25 cellular contexts compared by ENCODE assay signal in the genomic region with DNA sequence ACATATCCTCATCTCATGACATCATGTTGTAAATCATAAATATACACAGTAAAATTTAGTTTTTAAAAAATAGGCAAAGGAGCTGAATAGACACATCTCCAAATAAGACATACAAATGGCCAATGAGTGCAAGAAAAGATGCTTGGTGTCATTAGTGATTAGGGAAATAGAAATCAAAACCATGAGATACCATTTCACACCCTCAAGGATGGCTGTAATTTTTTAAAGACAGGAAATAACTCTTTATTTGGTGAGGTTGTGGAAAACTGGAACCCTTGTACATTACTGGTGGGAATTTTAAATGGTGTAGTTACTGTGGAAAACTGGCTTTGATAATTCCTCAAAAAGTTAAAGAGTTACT.
"Had no signal": no experiment of that assay in that cellular context is flagged by ENCODE, and none has a peak within 500 bp of the region (broad histone marks: within the 10 kb centered on the region; RNA-seq: fewer than 3 reads in every experiment).

No MANE protein-coding gene starts in this region.

- H3K36me3 ChIP-seq: breast epithelium had no signal

- ATAC-seq: activated CD8-positive, alpha-beta memory T cell treated with anti-CD3 and anti-CD28 coated beads, Interleukin-2, amount 10 ng/mL, durations not matched to agents 7 days and 5 days; PC-3; T-cell had no signal

- H3K27me3 ChIP-seq: breast epithelium had no signal

- DNase-seq: activated B cell treated with CpG ODN at 0.5 μM for 24 hours; activated CD4-positive, alpha-beta T cell treated with anti-CD3 and anti-CD28 coated beads for 1 hour; activated CD4-positive, alpha-beta T cell treated with anti-CD3 and anti-CD28 coated beads, Interleukin-2, amount 10 ng/mL, durations not matched to agents 24 days and 14 days; activated CD4-positive, alpha-beta T cell treated with anti-CD3 and anti-CD28 coated beads, Interleukin-2, amount 50 U/mL, for 48 hours; activated CD8-positive, alpha-beta memory T cell treated with anti-CD3 and anti-CD28 coated beads, Interleukin-2, amount 10 ng/mL, durations not matched to agents 7 days and 5 days; activated effector memory CD4-positive, alpha-beta T cell treated with Interleukin-2 at 50 U/mL for 16 hours; activated naive CD4-positive, alpha-beta T cell; activated T-cell treated with anti-CD3 and anti-CD28 coated beads, Interleukin-2, amount 50 U/mL, for 24 hours; aorta; caudate nucleus; NCI-H1092; NCI-H1417 treated with DMSO at 0.1 percent for 48 hours; NCI-H1694; NCI-H2029; NCI-H345; NCI-H510A; NCI-H69; PC-3; SHP77; T-cell; T-helper 2 cell; T1000 had no signal

- H3K27ac ChIP-seq: breast epithelium had no signal

- H3K4me3 Mint-ChIP-seq: activated B cell treated with CpG ODN at 0.5 μM for 24 hours; activated CD4-positive, alpha-beta T cell treated with anti-CD3 and anti-CD28 coated beads, Interleukin-2, amount 10 ng/mL, durations not matched to agents 24 days and 14 days; activated CD8-positive, alpha-beta memory T cell treated with anti-CD3 and anti-CD28 coated beads, Interleukin-2, amount 10 ng/mL, durations not matched to agents 7 days and 5 days; activated naive CD4-positive, alpha-beta T cell treated with anti-CD3 and anti-CD28 coated beads, Interleukin-2, amount 50 U/mL, for 24 hours; activated T-cell treated with anti-CD3 and anti-CD28 coated beads, Interleukin-2, amount 50 U/mL, for 24 hours; activated T-helper 1 cell treated with anti-CD3 and anti-CD28 coated beads, Interleukin-12 subunit alpha, Interleukin-12 subunit beta, Interleukin-2, Interleukin-4 antibody, amounts not matched to agents 30 ng/mL and 10 ng/mL and 1 ng/mL, durations not matched to agents 14 hours and 24 hours and 36 hours; T-cell had no signal

- H3K4me3 ChIP-seq: breast epithelium had no signal

- H3K27ac Mint-ChIP-seq: activated B cell treated with CpG ODN at 0.5 μM for 24 hours; activated CD4-positive, alpha-beta T cell treated with anti-CD3 and anti-CD28 coated beads, Interleukin-2, amount 10 ng/mL, durations not matched to agents 24 days and 14 days; activated CD8-positive, alpha-beta memory T cell treated with anti-CD3 and anti-CD28 coated beads, Interleukin-2, amount 10 ng/mL, durations not matched to agents 7 days and 5 days; activated naive CD4-positive, alpha-beta T cell treated with anti-CD3 and anti-CD28 coated beads, Interleukin-2, amount 50 U/mL, for 24 hours; activated T-cell treated with anti-CD3 and anti-CD28 coated beads, Interleukin-2, amount 50 U/mL, for 24 hours; activated T-helper 1 cell treated with anti-CD3 and anti-CD28 coated beads, Interleukin-12 subunit alpha, Interleukin-12 subunit beta, Interleukin-2, Interleukin-4 antibody, amounts not matched to agents 30 ng/mL and 10 ng/mL and 1 ng/mL, durations not matched to agents 14 hours and 24 hours and 36 hours; T-cell had no signal

- H3K9me3 Mint-ChIP-seq: activated B cell treated with CpG ODN at 0.5 μM for 24 hours; activated CD4-positive, alpha-beta T cell treated with anti-CD3 and anti-CD28 coated beads, Interleukin-2, amount 10 ng/mL, durations not matched to agents 24 days and 14 days; T-cell had no signal

- H3K4me1 Mint-ChIP-seq: activated CD4-positive, alpha-beta T cell treated with anti-CD3 and anti-CD28 coated beads, Interleukin-2, amount 10 ng/mL, durations not matched to agents 24 days and 14 days; activated CD8-positive, alpha-beta memory T cell treated with anti-CD3 and anti-CD28 coated beads, Interleukin-2, amount 10 ng/mL, durations not matched to agents 7 days and 5 days had no signal

- H3K27me3 Mint-ChIP-seq: activated B cell treated with CpG ODN at 0.5 μM for 24 hours; activated CD4-positive, alpha-beta T cell treated with anti-CD3 and anti-CD28 coated beads, Interleukin-2, amount 10 ng/mL, durations not matched to agents 24 days and 14 days; activated CD8-positive, alpha-beta memory T cell treated with anti-CD3 and anti-CD28 coated beads, Interleukin-2, amount 10 ng/mL, durations not matched to agents 7 days and 5 days; activated naive CD4-positive, alpha-beta T cell treated with anti-CD3 and anti-CD28 coated beads, Interleukin-2, amount 50 U/mL, for 24 hours; activated T-cell treated with anti-CD3 and anti-CD28 coated beads, Interleukin-2, amount 50 U/mL, for 24 hours; T-cell had no signal

- H3K4me1 ChIP-seq: breast epithelium had no signal

- H3K9me3 ChIP-seq: breast epithelium had no signal
